9 cellular contexts compared by ENCODE assay signal in genomic region chr3:22372292-22372949, GRCh38.
A peak's percentile ranks its signal among the peaks of the same experiment; 100 is the strongest.
DNase-seq lines count a peak whose midpoint lies in the region; ATAC-seq and TF ChIP-seq lines count a peak whose summit lies in the region.
"Had no signal": no experiment of that assay in that cellular context is flagged by ENCODE, and none has a peak within 500 bp of the region (broad histone marks: within the 10 kb centered on the region; RNA-seq: fewer than 3 reads in every experiment).

No MANE protein-coding gene starts in this region.

- no peak for TF ChIP-seq CTCF in neural cell (IDR thresholded peaks at IDR 0.05; ENCODE audit: poor library complexity, severe bottlenecking)

- H3K9me3 Mint-ChIP-seq in stimulated activated naive CD8-positive, alpha-beta T cell treated with anti-CD3 and anti-CD28 coated beads, Interleukin-15, amount 100 ng/mL, for 72 hours: peaks cover 0 to 6% of the 10 kb centered on the region in 2 donors
- H3K9me3 Mint-ChIP-seq in natural killer cell treated with Interleukin-12 subunit alpha and Interleukin-12 subunit beta and Interleukin-15 and Interleukin-18, amount 100 ng/mL, for 72 hours: peaks cover 11% of the 10 kb centered on the region

- TF ChIP-seq POLR2A in GM18505 (IDR thresholded peaks at IDR 0.05; ENCODE audit: borderline replicate concordance, extremely low read depth, insufficient read depth, insufficient read length): no peak

- peak overlapping the region; percentile 7 to 28 for H3K4me3 ChIP-seq in esophagus (ENCODE audit: low read depth in 1 of 2, low read length in 2 of 2)
- H3K4me3 ChIP-seq in neural cell (ENCODE audit: low read length): peak overlapping the region; percentile 72

- H3K9me2 ChIP-seq in neural cell (ENCODE audit: insufficient read depth, low read length): no peaks in the 10 kb centered on the region

- 5 to 6% methylated on average over 68 to 70 of the region's 70 CpGs for WGBS in esophagus, 2 donors

- H3K9me3 ChIP-seq in esophagus (ENCODE audit: control insufficient read depth in 2 of 2, insufficient read depth in 1 of 2, low read depth in 1 of 2, low read length in 1 of 2) (no peaks in the 10 kb centered on the region), neural cell (ENCODE audit: low read length) (no peaks in the 10 kb centered on the region)

- H3K79me2 ChIP-seq in neural cell (replicated peaks; ENCODE audit: insufficient read depth, low read length): no peaks in the 10 kb centered on the region

- H3K4me1 ChIP-seq in esophagus (ENCODE audit: control insufficient read depth in 2 of 2, insufficient read depth in 2 of 2, low read length in 1 of 2): peaks cover 0 to 2% of the 10 kb centered on the region in 2 donors

- peak overlapping the region; percentile 60 for H3K4me2 ChIP-seq in neural cell (ENCODE audit: low read length)

- H2AFZ ChIP-seq in neural cell (ENCODE audit: low read depth, low read length): no peak overlapping the region

- peak overlapping the region; percentile 28 for H3K9ac ChIP-seq in neural cell (ENCODE audit: low read length)

- H3K4me3 Mint-ChIP-seq in stimulated activated naive CD8-positive, alpha-beta T cell treated with anti-CD3 and anti-CD28 coated beads, Interleukin-15, amount 100 ng/mL, for 72 hours: peak overlapping the region in 1 of 2 donors; percentile 10
- no peak overlapping the region for H3K4me3 Mint-ChIP-seq in natural killer cell treated with Interleukin-12 subunit alpha and Interleukin-12 subunit beta and Interleukin-15 and Interleukin-18, amount 100 ng/mL, for 72 hours

- ATAC-seq in stimulated activated naive CD8-positive, alpha-beta T cell treated with anti-CD3 and anti-CD28 coated beads, Interleukin-15, Interleukin-2, amounts not matched to agents 100 U/mL and 50 U/mL, for 24 hours: no peak
- ATAC-seq in stimulated activated naive CD8-positive, alpha-beta T cell treated with anti-CD3 and anti-CD28 coated beads, Interleukin-15, amount 100 ng/mL, for 72 hours: no peak
- ATAC-seq in GM18505 (IDR thresholded peaks at IDR 0.05; ENCODE audit: unreplicated experiment) (no peak), GM19397 (IDR thresholded peaks at IDR 0.05; ENCODE audit: unreplicated experiment) (no peak)
- ATAC-seq in natural killer cell treated with Interleukin-12 subunit alpha and Interleukin-12 subunit beta and Interleukin-15 and Interleukin-18, amount 100 ng/mL, for 72 hours: no peak

- H3K4me1 Mint-ChIP-seq in stimulated activated naive CD8-positive, alpha-beta T cell treated with anti-CD3 and anti-CD28 coated beads, Interleukin-15, amount 100 ng/mL, for 72 hours: no peaks in the 10 kb centered on the region
- no peaks in the 10 kb centered on the region for H3K4me1 Mint-ChIP-seq in natural killer cell treated with Interleukin-12 subunit alpha and Interleukin-12 subunit beta and Interleukin-15 and Interleukin-18, amount 100 ng/mL, for 72 hours (ENCODE audit: low read depth in 2 of 2)

- TF ChIP-seq RAD21 in neural cell (conservative IDR thresholded peaks at IDR 0.05): peak; percentile 33

- H3K36me3 Mint-ChIP-seq in natural killer cell treated with Interleukin-12 subunit alpha and Interleukin-12 subunit beta and Interleukin-15 and Interleukin-18, amount 100 ng/mL, for 72 hours: peaks cover 16% of the 10 kb centered on the region

- H3K27ac ChIP-seq in esophagus (ENCODE audit: low read depth in 2 of 2, low read length in 1 of 2): no peak overlapping the region
- H3K27ac ChIP-seq in neural cell (ENCODE audit: low read length): no peak overlapping the region
- H3K27ac ChIP-seq: C4-2B had no signal

- DNase-seq in stimulated activated naive CD8-positive, alpha-beta T cell treated with anti-CD3 and anti-CD28 coated beads, Interleukin-15, Interleukin-2, amounts not matched to agents 100 U/mL and 50 U/mL, for 24 hours: peak; percentile 2
- no peak for DNase-seq in stimulated activated naive CD8-positive, alpha-beta T cell treated with anti-CD3 and anti-CD28 coated beads, Interleukin-15, amount 100 ng/mL, for 72 hours
- DNase-seq in stimulated activated CD4-positive, alpha-beta T cell treated with anti-CD3 and anti-CD28 coated beads, Interleukin-15, amount 100 ng/mL, for 24 hours: no peak
- no peak for DNase-seq in natural killer cell treated with Interleukin-12 subunit alpha and Interleukin-12 subunit beta and Interleukin-15 and Interleukin-18, amount 100 ng/mL, for 72 hours (ENCODE audit: low spot score)

- H4K20me1 ChIP-seq in neural cell (ENCODE audit: insufficient read depth): no peaks in the 10 kb centered on the region

- no peak overlapping the region for H3K27ac Mint-ChIP-seq in stimulated activated naive CD8-positive, alpha-beta T cell treated with anti-CD3 and anti-CD28 coated beads, Interleukin-15, amount 100 ng/mL, for 72 hours
- H3K27ac Mint-ChIP-seq in natural killer cell treated with Interleukin-12 subunit alpha and Interleukin-12 subunit beta and Interleukin-15 and Interleukin-18, amount 100 ng/mL, for 72 hours: no peak overlapping the region

- no peaks in the 10 kb centered on the region for H3F3A ChIP-seq in neural cell (ENCODE audit: insufficient read depth, low read length, poor library complexity, severe bottlenecking)

- H3K36me3 ChIP-seq in esophagus (ENCODE audit: control insufficient read depth in 2 of 2, insufficient read depth in 2 of 2, low read length in 1 of 2): no peaks in the 10 kb centered on the region
- no peaks in the 10 kb centered on the region for H3K36me3 ChIP-seq in neural cell (ENCODE audit: insufficient read depth, low read length)

- no peaks in the 10 kb centered on the region for H3K27me3 ChIP-seq in esophagus (ENCODE audit: control insufficient read depth in 1 of 2, insufficient read depth in 2 of 2, low read length in 2 of 2)
- H3K27me3 ChIP-seq in neural cell (ENCODE audit: insufficient read depth, low read depth, low read length): peaks cover 44% of the 10 kb centered on the region

- peaks cover 43% of the 10 kb centered on the region for H3K27me3 Mint-ChIP-seq in stimulated activated naive CD8-positive, alpha-beta T cell treated with anti-CD3 and anti-CD28 coated beads, Interleukin-15, amount 100 ng/mL, for 72 hours
- peaks cover 18 to 19% of the 10 kb centered on the region in 2 donors for H3K27me3 Mint-ChIP-seq in natural killer cell treated with Interleukin-12 subunit alpha and Interleukin-12 subunit beta and Interleukin-15 and Interleukin-18, amount 100 ng/mL, for 72 hours

- TF ChIP-seq EP300 in neural cell (conservative IDR thresholded peaks at IDR 0.05; ENCODE audit: poor library complexity, severe bottlenecking): peak; percentile 28

TF ChIP-seq in neural cell, 6 proteins besides CTCF, POLR2A, EP300 and RAD21:
- TF ChIP-seq POLR2AphosphoS5 (IDR thresholded peaks at IDR 0.05) (peak; percentile 31), EZH2 (IDR thresholded peaks at IDR 0.05; ENCODE audit: borderline replicate concordance, insufficient read depth, low read length, poor library complexity, severe bottlenecking) (no peak), SMC3 (conservative IDR thresholded peaks at IDR 0.05; ENCODE audit: poor library complexity) (peak; percentile 39), REST (IDR thresholded peaks at IDR 0.05; ENCODE audit: borderline replicate concordance) (no peak), MXI1 (conservative IDR thresholded peaks at IDR 0.05; ENCODE audit: poor library complexity, severe bottlenecking) (peak; percentile 19), TAF1 (IDR thresholded peaks at IDR 0.05; ENCODE audit: low read depth) (no peak)
